1 cellular context compared by ENCODE assay signal in genomic region chr16:50204426-50205108, GRCh38.
TF ChIP-seq lines count a peak whose summit lies in the region.

No MANE protein-coding gene starts in this region.

TF ChIP-seq in HepG2, 621 proteins besides CTCF, POLR2A, EP300 and RAD21 (continued from another document):
- TF ChIP-seq ZNF280D (CRISPR knock-in tag; IDR thresholded peaks at IDR 0.05), result no peak
- TF ChIP-seq HNF1A (IDR thresholded peaks at IDR 0.05; ENCODE audit: low read depth), result no peak
- no peak for TF ChIP-seq HNF1A (CRISPR knock-in tag; IDR thresholded peaks at IDR 0.05; ENCODE audit: borderline replicate concordance)
- no peak for TF ChIP-seq ZNF639 (CRISPR knock-in tag; conservative IDR thresholded peaks at IDR 0.05)
- no peak for TF ChIP-seq FOXP4 (CRISPR knock-in tag; IDR thresholded peaks at IDR 0.05)
- no peak for TF ChIP-seq TMF1 (CRISPR knock-in tag; IDR thresholded peaks at IDR 0.05; ENCODE audit: low read depth)
- no peak for TF ChIP-seq ZBTB21 (CRISPR knock-in tag; IDR thresholded peaks at IDR 0.05)
- no peak for TF ChIP-seq ZNF580 (CRISPR knock-in tag; IDR thresholded peaks at IDR 0.05; ENCODE audit: borderline replicate concordance, low read depth)
- no peak for TF ChIP-seq GRHL1 (CRISPR knock-in tag; conservative IDR thresholded peaks at IDR 0.05)
